16 cellular contexts compared by ENCODE assay signal in the genomic region with DNA sequence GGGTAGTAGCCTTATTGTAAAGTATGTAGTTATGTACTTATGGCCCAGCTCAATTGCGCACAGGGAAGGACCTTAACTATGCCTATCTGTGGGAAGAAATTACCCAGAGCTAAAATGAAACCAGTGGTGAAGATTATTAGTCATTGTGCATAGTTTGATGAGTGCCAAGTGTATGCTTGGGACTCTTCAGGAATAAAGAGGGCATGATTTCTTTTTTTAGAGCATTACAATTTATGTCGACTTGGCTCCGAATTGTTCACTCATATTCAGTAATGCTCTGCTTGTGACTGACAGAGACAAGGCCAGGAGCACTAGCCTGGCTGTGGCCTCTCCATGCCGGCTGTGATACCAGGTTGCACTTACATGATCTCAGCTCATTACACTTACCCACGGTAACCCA.
DNase-seq lines count a peak whose midpoint lies in the region; ATAC-seq and TF ChIP-seq lines count a peak whose summit lies in the region.
"Had no signal": no experiment of that assay in that cellular context is flagged by ENCODE, and none has a peak within 500 bp of the region (broad histone marks: within the 10 kb centered on the region; RNA-seq: fewer than 3 reads in every experiment).

No MANE protein-coding gene starts in this region.

- no TSS peak for BruUV-seq in PC-3 (replicated peaks; lab: Mats Ljungman, UMichigan)

- H3K27me3 ChIP-seq in PC-3 (ENCODE audit: low read length) (no peaks in the 10 kb centered on the region), endocrine pancreas (ENCODE audit: control insufficient read depth, insufficient read depth, low read length) (no peaks in the 10 kb centered on the region), mesenchymal stem cell (ENCODE audit: control insufficient read depth in 1 of 2, insufficient read depth in 1 of 2, low read length in 2 of 2) (no peaks in the 10 kb centered on the region)

- no peak overlapping the region for H3K18ac ChIP-seq in mesenchymal stem cell (ENCODE audit: low read depth in 1 of 2, low read length in 2 of 2)

- no peak overlapping the region for H4K8ac ChIP-seq in mesenchymal stem cell (ENCODE audit: low read length)

- H2BK15ac ChIP-seq in mesenchymal stem cell (ENCODE audit: low read depth, poor library complexity, severe bottlenecking) = no peak overlapping the region

- no peak overlapping the region for H3K14ac ChIP-seq in mesenchymal stem cell (ENCODE audit: low read length in 2 of 2)

- H3K4me1 ChIP-seq in PC-3 (ENCODE audit: insufficient read depth, low read length) (peaks cover 31% of the 10 kb centered on the region), endocrine pancreas (ENCODE audit: control insufficient read depth, insufficient read depth, low read length) (no peaks in the 10 kb centered on the region), mesenchymal stem cell (ENCODE audit: control insufficient read depth, insufficient read depth, low read depth, low read length) (peaks cover 16% of the 10 kb centered on the region)

- H3K79me1 ChIP-seq in mesenchymal stem cell (replicated peaks; ENCODE audit: low read length, poor library complexity, severe bottlenecking) = peaks cover 13% of the 10 kb centered on the region

- H2AK5ac ChIP-seq in mesenchymal stem cell (ENCODE audit: low read length, severe bottlenecking) = no peak overlapping the region

- H3K4me3 ChIP-seq in PC-3 (ENCODE audit: low read length) (peak overlapping the region; percentile 5; the same call in 1 of the 2 replicates), endocrine pancreas (ENCODE audit: control insufficient read depth, insufficient read depth, low read length) (peak overlapping the region; percentile 25), mesenchymal stem cell (ENCODE audit: insufficient read depth in 1 of 2, low read depth in 1 of 2, low read length in 2 of 2) (peak overlapping the region in 1 of 2 experiments; percentile 81)
- H3K4me3 ChIP-seq: A549 had no signal

- POLR2A ChIA-PET in PC-3 (lab: Charles Lee; ENCODE audit: unreplicated experiment) = interaction anchor here (0.5 to 0.7 kb wide), 4 partner anchors 25 to 875 kb away, joined by 3 to 5 read pairs (median 3); partner anchors contain the start of gene PRR15

- CTCF ChIA-PET in PC-3 (lab: Charles Lee) = no interaction called here

- no peak overlapping the region for H4K91ac ChIP-seq in mesenchymal stem cell (ENCODE audit: low read length)

- no peak overlapping the region for H3K4ac ChIP-seq in mesenchymal stem cell (ENCODE audit: low read depth in 1 of 2, low read length in 2 of 2)

- H2AFZ ChIP-seq in PC-3 (ENCODE audit: low read length) (no peak overlapping the region), mesenchymal stem cell (ENCODE audit: low read depth, low read length) (no peak overlapping the region)

- 91% methylated on average over 4 of the region's 5 CpGs for WGBS in mesenchymal stem cell

- no peak overlapping the region for H2BK5ac ChIP-seq in mesenchymal stem cell (ENCODE audit: low read depth, low read length, poor library complexity, severe bottlenecking)

- H4K20me1 ChIP-seq in PC-3 (ENCODE audit: low read length) = no peaks in the 10 kb centered on the region

- H2BK12ac ChIP-seq in mesenchymal stem cell (ENCODE audit: low read length in 2 of 2) = no peak overlapping the region

- H3K9me3 ChIP-seq in PC-3 (ENCODE audit: low read length) = no peaks in the 10 kb centered on the region
- H3K9me3 ChIP-seq in endocrine pancreas (ENCODE audit: control insufficient read depth, low read length) = no peaks in the 10 kb centered on the region
- no peaks in the 10 kb centered on the region for H3K9me3 ChIP-seq in mesenchymal stem cell (ENCODE audit: control insufficient read depth, low read length)
- H3K9me3 ChIP-seq: A549 had no signal

- no peaks in the 10 kb centered on the region for H3K9me2 ChIP-seq in PC-3 (replicated peaks; ENCODE audit: low read length)

- ATAC-seq in PC-3 (peak; percentile 18; the same call in 1 of the 2 replicates), GM19324 (IDR thresholded peaks at IDR 0.05; ENCODE audit: low FRiP score, unreplicated experiment) (no peak), GM18511 (IDR thresholded peaks at IDR 0.05; ENCODE audit: unreplicated experiment) (no peak)
- ATAC-seq: A549, left colon, Panc1 had no signal

- H3K79me2 ChIP-seq in PC-3 (ENCODE audit: low read length) = peaks cover 13% of the 10 kb centered on the region

- no peaks in the 10 kb centered on the region for H3K36me3 ChIP-seq in PC-3 (ENCODE audit: low read depth, low read length)
- no peaks in the 10 kb centered on the region for H3K36me3 ChIP-seq in endocrine pancreas (ENCODE audit: control insufficient read depth, insufficient read depth, low read length)
- peaks cover 4 to 13% of the 10 kb centered on the region in 2 experiments for H3K36me3 ChIP-seq in mesenchymal stem cell (ENCODE audit: control insufficient read depth in 1 of 2, insufficient read depth in 2 of 2, low read depth in 1 of 2, low read length in 2 of 2)

- H3K9ac ChIP-seq in PC-3 (ENCODE audit: low read length) = no peak overlapping the region
- no peak overlapping the region for H3K9ac ChIP-seq in endocrine pancreas (ENCODE audit: control insufficient read depth, insufficient read depth, low read length)
- peak overlapping the region; percentile 99 for H3K9ac ChIP-seq in mesenchymal stem cell (ENCODE audit: low read length)

- peaks cover 5% of the 10 kb centered on the region for H3F3A ChIP-seq in PC-3 (ENCODE audit: low read length, unreplicated experiment)

- H3K4me2 ChIP-seq in PC-3 (ENCODE audit: low read length) (peak overlapping the region; percentile 93), mesenchymal stem cell (ENCODE audit: low read length, poor library complexity, severe bottlenecking) (no peak overlapping the region)
- H3K4me2 ChIP-seq: A549 had no signal

- no peak for TF ChIP-seq CTCF in PC-3 (conservative IDR thresholded peaks at IDR 0.05; ENCODE audit: low read depth, low read length)

- no peak overlapping the region for H2BK120ac ChIP-seq in mesenchymal stem cell (ENCODE audit: low read depth, low read length)

- no peak overlapping the region for H3K27ac ChIP-seq in PC-3 (ENCODE audit: low read length)
- H3K27ac ChIP-seq in mesenchymal stem cell (ENCODE audit: low read length, poor library complexity, severe bottlenecking) = no peak overlapping the region
- H3K27ac ChIP-seq: A549, epithelial cell of prostate had no signal

- intact Hi-C loops in PC-3 (cut with micrococcal nuclease) = loop anchor here (5.0 kb wide), 4 partner anchors 59 to 164 kb away; no protein-coding TSS in a partner anchor

- no peak overlapping the region for H3K23ac ChIP-seq in mesenchymal stem cell (ENCODE audit: low read length in 2 of 2)

- DNase-seq in A172 (ENCODE audit: low spot score) (peak; percentile 64), PC-3 (peak; percentile 54), mesenchymal stem cell (peak; percentile 60), NAMALWA (ENCODE audit: low spot score) (no peak)
- DNase-seq in effector CD4-positive, alpha-beta T cell = no peak
- DNase-seq: activated naive CD8-positive, alpha-beta T cell treated with anti-CD3 and anti-CD28 coated beads for 36 hours; KG1; left colon; NCI-H2171; posterior cingulate gyrus had no signal

Comparison
In these comparisons a context has a peak if more than half of its experiments do, and no peak if none do; other contexts are left out.
1. DNase-seq: peak in A172 (single experiment), PC-3 (single experiment) and mesenchymal stem cell (single experiment); none in effector CD4-positive, alpha-beta T cell (single experiment) and NAMALWA (single experiment).